Comparison of ENCODE assay signal across 36 cellular contexts in the genomic region with DNA sequence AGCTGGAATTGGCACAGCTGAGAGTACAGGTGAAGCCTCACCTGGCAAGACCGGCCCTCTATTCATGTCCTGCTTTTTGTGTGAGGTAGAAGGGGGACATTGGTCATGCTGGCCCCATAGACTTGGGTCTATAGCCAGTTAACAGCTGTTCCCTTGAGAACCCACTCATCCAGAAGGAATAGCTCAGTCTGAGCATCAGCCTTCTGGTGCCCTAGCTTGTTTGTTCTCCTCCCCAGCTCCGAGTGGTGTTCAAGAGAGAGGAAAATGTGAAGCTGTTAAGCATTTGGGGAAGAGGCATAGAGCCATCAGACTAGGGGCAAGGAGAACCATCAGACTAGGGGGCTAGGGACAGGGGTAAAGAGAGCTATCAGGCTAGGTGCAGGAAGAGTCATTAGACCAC.
"Had no signal": no experiment of that assay in that cellular context is flagged by ENCODE, and none has a peak within 500 bp of the region (broad histone marks: within the 10 kb centered on the region; RNA-seq: fewer than 3 reads in every experiment).

No MANE protein-coding gene starts in this region.

- H3K9me3 Mint-ChIP-seq: activated B cell treated with CpG ODN at 0.5 μM for 24 hours; activated CD4-positive, alpha-beta memory T cell treated with anti-CD3 and anti-CD28 coated beads for 36 hours; activated T-cell treated with anti-CD3 and anti-CD28 coated beads, Interleukin-2, amount 50 U/mL, for 4 hours; activated T-helper 1 cell treated with anti-CD3 and anti-CD28 coated beads, Interleukin-12 subunit alpha, Interleukin-12 subunit beta, Interleukin-2, Interleukin-4 antibody, amounts not matched to agents 30 ng/mL and 10 ng/mL and 1 ng/mL, durations not matched to agents 14 hours and 24 hours and 36 hours had no signal

- H3K4me3 Mint-ChIP-seq: activated B cell treated with CpG ODN at 0.5 μM for 24 hours; activated CD4-positive, alpha-beta memory T cell treated with anti-CD3 and anti-CD28 coated beads for 36 hours; activated naive CD4-positive, alpha-beta T cell treated with anti-CD3 and anti-CD28 coated beads, Interleukin-2, amount 10 ng/mL, durations not matched to agents 7 days and 5 days; activated naive CD8-positive, alpha-beta T cell; activated T-cell treated with anti-CD3 and anti-CD28 coated beads, Interleukin-2, amount 50 U/mL, for 4 hours; activated T-helper 1 cell treated with anti-CD3 and anti-CD28 coated beads, Interleukin-12 subunit alpha, Interleukin-12 subunit beta, Interleukin-2, Interleukin-4 antibody, amounts not matched to agents 30 ng/mL and 10 ng/mL and 1 ng/mL, durations not matched to agents 14 hours and 24 hours and 36 hours had no signal

- ATAC-seq: activated T-cell treated with anti-CD3 and anti-CD28 coated beads, Interleukin-2, amount 50 U/mL, for 4 hours; Right ventricle myocardium inferior had no signal

- H3K4me2 ChIP-seq: KMS-11, PC-9 had no signal

- H3K36me3 ChIP-seq: brain microvascular endothelial cell had no signal

- H3K9ac ChIP-seq: KMS-11 had no signal

- H3K4me3 ChIP-seq: PC-9 had no signal

- H3K27ac Mint-ChIP-seq: activated B cell treated with CpG ODN at 0.5 μM for 24 hours; activated CD4-positive, alpha-beta memory T cell treated with anti-CD3 and anti-CD28 coated beads for 36 hours; activated naive CD4-positive, alpha-beta T cell treated with anti-CD3 and anti-CD28 coated beads, Interleukin-2, amount 10 ng/mL, durations not matched to agents 7 days and 5 days; activated naive CD8-positive, alpha-beta T cell; activated T-helper 1 cell treated with anti-CD3 and anti-CD28 coated beads, Interleukin-12 subunit alpha, Interleukin-12 subunit beta, Interleukin-2, Interleukin-4 antibody, amounts not matched to agents 30 ng/mL and 10 ng/mL and 1 ng/mL, durations not matched to agents 14 hours and 24 hours and 36 hours had no signal

- H3K4me1 Mint-ChIP-seq: activated B cell treated with CpG ODN at 0.5 μM for 24 hours had no signal

- H3K36me3 Mint-ChIP-seq: activated CD4-positive, alpha-beta memory T cell treated with anti-CD3 and anti-CD28 coated beads for 36 hours; activated naive CD8-positive, alpha-beta T cell had no signal

- DNase-seq: activated B cell treated with CpG ODN at 0.5 μM for 24 hours; activated CD4-positive, alpha-beta memory T cell treated with anti-CD3 and anti-CD28 coated beads for 36 hours; activated CD4-positive, alpha-beta T cell treated with anti-CD3 and anti-CD28 coated beads for 4 hours; activated CD4-positive, alpha-beta T cell treated with anti-CD3 and anti-CD28 coated beads, Interleukin-2, amount 50 U/mL, for 1 hour; activated CD4-positive, CD25-positive, alpha-beta regulatory T cell treated with anti-CD3 and anti-CD28 coated beads, Interleukin-2, amount 50 U/mL, for 72 hours; activated CD8-positive, alpha-beta memory T cell treated with anti-CD3 and anti-CD28 coated beads, Interleukin-2, amount 50 U/mL, for 4 hours; activated naive CD4-positive, alpha-beta T cell treated with anti-CD3 and anti-CD28 coated beads, Interleukin-2, amount 10 ng/mL, durations not matched to agents 7 days and 5 days; activated T-cell treated with anti-CD3 and anti-CD28 coated beads for 4 hours; activated T-cell treated with anti-CD3 and anti-CD28 coated beads, Interleukin-2, amount 50 U/mL, for 4 hours; amniotic stem cell; aorta; brain microvascular endothelial cell; central memory CD4-positive, alpha-beta T cell; MM.1S; MV-4-11; NCI-H1092; NCI-H1436 treated with DMSO at 0.1 percent for 48 hours; NCI-H187 treated with DMSO at 0.1 percent for 48 hours; NCI-H2081; NCI-H345; NCI-H510A treated with DMSO at 0.1 percent for 48 hours; NCI-H69; NCI-H82; NK-92 treated with Interleukin-12 subunit alpha and Interleukin-12 subunit beta, amount 100 ng/mL, for 24 hours; PC-9; SIG-M5; SW 1271; T-helper 1 cell; T-helper 2 cell; T-helper 9 cell had no signal

- H3K27ac ChIP-seq: brain microvascular endothelial cell, KMS-11, PC-9, RWPE1, VCaP had no signal

- H3K27me3 Mint-ChIP-seq: activated B cell treated with CpG ODN at 0.5 μM for 24 hours had no signal

- H3K27me3 ChIP-seq: brain microvascular endothelial cell had no signal
